Comparison of ENCODE assay signal across 8 cellular contexts in the genomic region with DNA sequence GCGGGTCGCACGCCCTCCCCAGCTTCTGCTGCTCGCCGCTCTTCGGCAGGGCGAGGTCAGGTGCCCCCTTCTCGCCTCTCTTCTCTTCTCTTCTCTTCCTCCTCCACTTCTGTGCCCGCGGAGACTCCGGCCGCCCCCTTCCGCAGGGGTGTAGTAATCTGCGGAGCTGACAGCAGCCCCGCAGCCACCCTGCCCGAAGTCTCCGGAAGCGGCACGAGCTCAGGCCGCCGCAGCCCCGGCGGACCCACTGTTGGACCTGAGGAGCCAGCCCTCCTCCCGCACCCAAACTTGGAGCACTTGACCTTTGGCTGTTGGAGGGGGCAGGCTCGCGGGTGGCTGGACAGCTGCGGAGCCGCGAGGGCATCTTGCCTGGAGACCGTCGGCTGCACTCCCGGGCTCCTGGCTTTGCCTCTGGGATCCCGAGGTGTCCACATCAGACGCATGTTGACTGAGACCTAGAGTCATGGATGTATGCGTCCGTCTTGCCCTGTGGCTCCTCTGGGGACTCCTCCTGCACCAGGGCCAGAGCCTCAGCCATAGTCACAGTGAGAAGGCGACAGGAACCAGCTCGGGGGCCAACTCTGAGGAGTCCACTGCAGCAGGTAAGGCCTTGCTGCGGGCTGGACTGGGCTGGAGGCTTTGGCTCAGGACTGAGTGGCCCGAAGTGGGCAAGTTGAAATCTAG.
DNase-seq lines count a peak whose midpoint lies in the region; ATAC-seq and TF ChIP-seq lines count a peak whose summit lies in the region.

No MANE protein-coding gene starts in this region.

- peak overlapping the region; percentile 97 for H3K27ac Mint-ChIP-seq in T-helper 1 cell treated with Interleukin-12 subunit alpha and Interleukin-12 subunit beta and Interleukin-4 antibody, amounts not matched to agents 30 μg/mL and 1 μg/mL, for 36 hours
- peak overlapping the region; percentile 98 for H3K27ac Mint-ChIP-seq in stimulated activated memory B cell treated with anti-CD40 and anti-IgM and Interleukin-4, amounts not matched to agents 10 μg/mL and 1 μg/mL and 100 μg/mL, for 72 hours

- H3K27me3 Mint-ChIP-seq in T-helper 1 cell treated with Interleukin-12 subunit alpha and Interleukin-12 subunit beta and Interleukin-4 antibody, amounts not matched to agents 30 μg/mL and 1 μg/mL, for 36 hours (ENCODE audit: low read depth) = no peaks in the 10 kb centered on the region
- H3K27me3 Mint-ChIP-seq in stimulated activated memory B cell treated with anti-CD40 and anti-IgM and Interleukin-4, amounts not matched to agents 10 μg/mL and 1 μg/mL and 100 μg/mL, for 72 hours = no peaks in the 10 kb centered on the region

- H3K27ac ChIP-seq in C4-2B = peak overlapping the region; percentile 89

- peaks cover 5% of the 10 kb centered on the region for H3K36me3 Mint-ChIP-seq in T-helper 1 cell treated with Interleukin-12 subunit alpha and Interleukin-12 subunit beta and Interleukin-4 antibody, amounts not matched to agents 30 μg/mL and 1 μg/mL, for 36 hours (ENCODE audit: low read depth)
- no peaks in the 10 kb centered on the region for H3K36me3 Mint-ChIP-seq in stimulated activated memory B cell treated with anti-CD40 and anti-IgM and Interleukin-4, amounts not matched to agents 10 μg/mL and 1 μg/mL and 100 μg/mL, for 72 hours

- TF ChIP-seq CTCF in C4-2B (conservative IDR thresholded peaks at IDR 0.05) (no peak), choroid plexus epithelial cell (conservative IDR thresholded peaks at IDR 0.05; ENCODE audit: low read depth, low read length) (no peak)

- H3K4me3 ChIP-seq in choroid plexus epithelial cell (ENCODE audit: low read depth, low read length) = peak overlapping the region; percentile 86

- H3K4me1 Mint-ChIP-seq in T-helper 1 cell treated with Interleukin-12 subunit alpha and Interleukin-12 subunit beta and Interleukin-4 antibody, amounts not matched to agents 30 μg/mL and 1 μg/mL, for 36 hours (ENCODE audit: low read depth) = peaks cover 65% of the 10 kb centered on the region
- peaks cover 68% of the 10 kb centered on the region for H3K4me1 Mint-ChIP-seq in stimulated activated memory B cell treated with anti-CD40 and anti-IgM and Interleukin-4, amounts not matched to agents 10 μg/mL and 1 μg/mL and 100 μg/mL, for 72 hours

- H3K4me3 Mint-ChIP-seq in T-helper 1 cell treated with Interleukin-12 subunit alpha and Interleukin-12 subunit beta and Interleukin-4 antibody, amounts not matched to agents 30 μg/mL and 1 μg/mL, for 36 hours = peak overlapping the region; percentile 97
- peak overlapping the region; percentile 99 for H3K4me3 Mint-ChIP-seq in stimulated activated memory B cell treated with anti-CD40 and anti-IgM and Interleukin-4, amounts not matched to agents 10 μg/mL and 1 μg/mL and 100 μg/mL, for 72 hours

- ATAC-seq in GM19372 (IDR thresholded peaks at IDR 0.05; ENCODE audit: low read depth, unreplicated experiment) (peak; percentile 20), HG03460 (IDR thresholded peaks at IDR 0.05; ENCODE audit: unreplicated experiment) (peak; percentile 12)
- ATAC-seq in stimulated activated memory B cell treated with anti-CD40 and anti-IgM and Interleukin-4, amounts not matched to agents 10 μg/mL and 1 μg/mL and 100 μg/mL, for 72 hours = peak; percentile 17

- no peaks in the 10 kb centered on the region for H3K9me3 Mint-ChIP-seq in T-helper 1 cell treated with Interleukin-12 subunit alpha and Interleukin-12 subunit beta and Interleukin-4 antibody, amounts not matched to agents 30 μg/mL and 1 μg/mL, for 36 hours
- no peaks in the 10 kb centered on the region for H3K9me3 Mint-ChIP-seq in stimulated activated memory B cell treated with anti-CD40 and anti-IgM and Interleukin-4, amounts not matched to agents 10 μg/mL and 1 μg/mL and 100 μg/mL, for 72 hours

- DNase-seq in choroid plexus epithelial cell (ENCODE audit: low read depth) (no peak), left kidney (ENCODE audit: low read depth, low spot score) (peak; percentile 74), NCI-H1105 treated with DMSO at 0.1 percent for 48 hours (lab: John Stamatoyannopoulos, UW) (no peak)
